8 cellular contexts compared by ENCODE assay signal in the genomic region with DNA sequence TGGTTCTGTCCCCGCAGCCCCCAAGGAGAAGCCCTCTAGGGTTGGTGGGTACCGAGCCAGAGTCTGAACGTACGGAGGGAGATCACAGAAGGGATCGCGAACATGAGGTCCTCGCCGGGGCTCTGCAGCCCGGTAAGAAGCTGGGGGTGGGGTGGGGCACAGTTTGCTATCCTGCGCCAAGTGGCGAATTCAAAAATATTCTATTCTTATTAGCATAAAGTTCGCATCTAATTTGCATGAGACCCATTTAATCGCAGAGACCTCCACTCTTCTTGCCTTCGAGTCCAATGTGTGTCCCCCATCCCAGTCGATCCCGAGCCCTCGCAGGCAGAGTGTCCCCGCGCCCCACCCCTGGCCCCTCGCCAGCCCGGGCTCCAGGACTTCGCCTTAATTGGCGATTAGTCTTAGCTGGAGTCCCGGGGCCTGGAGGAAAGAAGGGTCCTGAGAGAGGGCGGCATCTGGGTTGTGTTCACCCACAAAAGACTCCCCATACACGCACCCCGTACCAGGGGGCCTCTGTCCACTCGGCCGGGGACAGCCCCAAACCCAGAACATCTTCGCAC. TPM values are rescaled to one million over a fixed set of nuclear protein-coding genes. Genes with fewer than 3 reads are reported as not detected.
DNase-seq lines count a peak whose midpoint lies in the region; ATAC-seq and TF ChIP-seq lines count a peak whose summit lies in the region.

No MANE protein-coding gene starts in this region.

- ATAC-seq in naive B cell (ENCODE audit: low read depth in 2 of 2), result no peak
- no peak for ATAC-seq in GM21526 (IDR thresholded peaks at IDR 0.05; ENCODE audit: low FRiP score, unreplicated experiment)
- ATAC-seq in GM19035 (IDR thresholded peaks at IDR 0.05; ENCODE audit: unreplicated experiment), result no peak

- no peaks in the 10 kb centered on the region for H3K9me2 ChIP-seq in OCI-LY7 (ENCODE audit: insufficient read depth, low read length)

- H3K4me3 ChIP-seq in AG04450 (ENCODE audit: low read depth, low read length) (peak overlapping the region; percentile 71), LNCaP clone FGC (ENCODE audit: low read depth, low read length) (peak overlapping the region; percentile 60), endocrine pancreas (ENCODE audit: control insufficient read depth, insufficient read depth, low read length) (no peak overlapping the region), OCI-LY7 (ENCODE audit: low read depth, low read length, poor library complexity, severe bottlenecking) (no peak overlapping the region)

- CTCF ChIA-PET in AG04450 (lab: Charles Lee) (interaction anchor here (1.1 to 1.4 kb wide), 2 partner anchors 10 to 115 kb away, joined by 3 read pairs; no protein-coding TSS in a partner anchor), OCI-LY7 (lab: Charles Lee; ENCODE audit: unreplicated experiment) (no interaction called here)

- H3K36me3 ChIP-seq in endocrine pancreas (ENCODE audit: control insufficient read depth, insufficient read depth, low read length) (no peaks in the 10 kb centered on the region), OCI-LY7 (ENCODE audit: insufficient read depth, low read length) (no peaks in the 10 kb centered on the region)

- TF ChIP-seq CTCF in AG04450 (IDR thresholded peaks at IDR 0.05; ENCODE audit: low read depth, low read length) (no peak), LNCaP clone FGC (IDR thresholded peaks at IDR 0.05; ENCODE audit: control insufficient read depth, extremely low read depth, insufficient read depth) (no peak), OCI-LY7 (conservative IDR thresholded peaks at IDR 0.05; ENCODE audit: low read length) (no peak)

- peak overlapping the region; percentile 57 to 90 (median 82) for H3K4me3 Mint-ChIP-seq in naive B cell

- H3K9ac ChIP-seq in endocrine pancreas (ENCODE audit: control insufficient read depth, insufficient read depth, low read length), result peak overlapping the region; percentile 38

- BruUV-seq in OCI-LY7 (replicated peaks; lab: Mats Ljungman, UMichigan), result no TSS peak

- no peak overlapping the region for H2AFZ ChIP-seq in OCI-LY7 (ENCODE audit: low read length)

- H3K27me3 Mint-ChIP-seq in naive B cell, result peaks cover 46 to 78% (median 61%) of the 10 kb centered on the region in 3 donors

- H3K4me2 ChIP-seq in OCI-LY7 (ENCODE audit: low read length), result no peak overlapping the region

- H3K9me3 Mint-ChIP-seq in naive B cell, result no peaks in the 10 kb centered on the region

- H3K27ac Mint-ChIP-seq in naive B cell, result peak overlapping the region in 1 of 6 donors; percentile 34

- POLR2A ChIA-PET in AG04450 (lab: Yijun Ruan, JAX), result interaction anchor here (0.6 to 1.4 kb wide), 7 partner anchors 10 to 115 kb away, joined by 3 to 8 read pairs (median 4); partner anchors contain the start of gene DDIT3
- POLR2A ChIA-PET in OCI-LY7 (lab: Charles Lee), result no interaction called here

- no peaks in the 10 kb centered on the region for H3K27me3 ChIP-seq in AG04450 (ENCODE audit: control insufficient read depth, insufficient read depth, low read length)
- no peaks in the 10 kb centered on the region for H3K27me3 ChIP-seq in endocrine pancreas (ENCODE audit: control insufficient read depth, insufficient read depth, low read length)

- H3K36me3 Mint-ChIP-seq in naive B cell, result no peaks in the 10 kb centered on the region

- H4K20me1 ChIP-seq in OCI-LY7 (ENCODE audit: insufficient read depth, low read length), result no peaks in the 10 kb centered on the region

- peaks cover 30 to 43% (median 39%) of the 10 kb centered on the region in 3 donors for H3K4me1 Mint-ChIP-seq in naive B cell

- DNase-seq in AG04450 (ENCODE audit: low read depth, low spot score), result no peak
- DNase-seq in LNCaP clone FGC (ENCODE audit: low read depth), result no peak
- DNase-seq in naive B cell, result no peak
- DNase-seq in OCI-LY7 (ENCODE audit: low spot score), result no peak
- DNase-seq in OCI-M2 (lab: John Stamatoyannopoulos, UW; ENCODE audit: unreplicated experiment), result no peak

- no peaks in the 10 kb centered on the region for H3K79me2 ChIP-seq in OCI-LY7 (ENCODE audit: insufficient read depth, low read depth, low read length)

- intact Hi-C loops in OCI-LY7 (cut with micrococcal nuclease; ENCODE audit: unreplicated experiment), result no loop called here

- H3K9me3 ChIP-seq in AG04450 (ENCODE audit: control insufficient read depth, insufficient read depth, low read length) (no peaks in the 10 kb centered on the region; the same call in 1 of the 2 replicates), endocrine pancreas (ENCODE audit: control insufficient read depth, low read length) (no peaks in the 10 kb centered on the region), OCI-LY7 (ENCODE audit: low read length) (no peaks in the 10 kb centered on the region)

- H3K4me1 ChIP-seq in endocrine pancreas (ENCODE audit: control insufficient read depth, insufficient read depth, low read length), result no peaks in the 10 kb centered on the region
- peaks cover 15% of the 10 kb centered on the region for H3K4me1 ChIP-seq in OCI-LY7 (ENCODE audit: insufficient read depth, low read length, poor library complexity, severe bottlenecking)

- H3K27ac ChIP-seq in AG04450 (ENCODE audit: low read depth, low read length) (no peak overlapping the region), OCI-LY7 (ENCODE audit: low read depth, low read length, poor library complexity, severe bottlenecking) (no peak overlapping the region)

RNA-seq across cellular contexts. Expression of gene ARHGEF25, which starts 0.6 kb away (rescaled TPM):
- polyA plus RNA-seq in AG04450 (2011; rRNA removed) (23.4 and 26.0 TPM in 2 replicates), naive B cell (ENCODE audit: low read depth in 6 of 6) (not detected)
- polyA minus RNA-seq in AG04450 (2011; rRNA and poly(A)+ RNA removed), result 18.3 and 21.9 TPM in 2 replicates
- total RNA-seq in OCI-LY7 (2014; rRNA removed; shearing (Covaris generic)), result not detected in 2 replicates
- not detected in 2 replicates for total RNA-seq in OCI-LY7 (2022)

RNA-seq across cellular contexts. Expression of gene DTX3, which starts 6.0 kb away (rescaled TPM):
- polyA plus RNA-seq in AG04450 (2011; rRNA removed) (24.8 and 32.0 TPM in 2 replicates), naive B cell (ENCODE audit: low read depth in 6 of 6) (under 1 TPM in 5 of 6 donors, not detected in 1; 0.16 to 0.53 (median 0.29) TPM)
- polyA minus RNA-seq in AG04450 (2011; rRNA and poly(A)+ RNA removed), result 23.5 and 30.2 TPM in 2 replicates
- total RNA-seq in OCI-LY7 (2014; rRNA removed; shearing (Covaris generic)), result not detected in 2 replicates
- 0.11 TPM in 1 of 2 replicates, not detected in the other for total RNA-seq in OCI-LY7 (2022)

RNA-seq across cellular contexts. Expression of gene PIP4K2C, which starts 19.6 kb away (rescaled TPM):
- 29.7 and 33.1 TPM in 2 replicates for polyA plus RNA-seq in AG04450 (2011; rRNA removed)
- 18.2 and 19.4 TPM in 2 replicates for polyA minus RNA-seq in AG04450 (2011; rRNA and poly(A)+ RNA removed)
- 10 to 100 TPM; 15.8 to 42.0 (median 19.1) TPM for polyA plus RNA-seq in naive B cell (ENCODE audit: low read depth in 6 of 6)
- total RNA-seq in OCI-LY7 (2014; rRNA removed; shearing (Covaris generic)), result 9.0 and 14.5 TPM in 2 replicates
- total RNA-seq in OCI-LY7 (2022), result 14.8 and 15.9 TPM in 2 replicates

RNA-seq across cellular contexts. Expression of gene B4GALNT1, which starts 22.4 kb away (rescaled TPM):
- 1.8 and 2.5 TPM in 2 replicates for polyA plus RNA-seq in AG04450 (2011; rRNA removed)
- polyA minus RNA-seq in AG04450 (2011; rRNA and poly(A)+ RNA removed), result 1.9 and 2.1 TPM in 2 replicates
- not detected for polyA plus RNA-seq in naive B cell (ENCODE audit: low read depth in 6 of 6)
- total RNA-seq in OCI-LY7 (2014; rRNA removed; shearing (Covaris generic)), result 1.1 and 1.2 TPM in 2 replicates
- 3.1 and 3.8 TPM in 2 replicates for total RNA-seq in OCI-LY7 (2022)

Comparison
In these comparisons a context has a peak if more than half of its experiments do, and no peak if none do; other contexts are left out.
1. H3K4me3 ChIP-seq: peak in AG04450 (single experiment) and LNCaP clone FGC (single experiment); none in endocrine pancreas (single experiment) and OCI-LY7 (single experiment).
2. RNA of gene ARHGEF25, which starts 0.6 kb away (polyA plus RNA-seq): 23.4 to 26.0 TPM in AG04450; not detected in naive B cell; every median in the first group is over 10 times any median in the second.
3. RNA of gene DTX3, which starts 6.0 kb away (polyA plus RNA-seq): 24.8 to 32.0 TPM in AG04450; 0.16 to 0.53 TPM in naive B cell; every median in the first group is over 10 times any median in the second.